ENCODE assay signal across 9 cellular contexts in genomic region chr20:1885254-1885653, GRCh38.
"Had no signal": no experiment of that assay in that cellular context is flagged by ENCODE, and none has a peak within 500 bp of the region (broad histone marks: within the 10 kb centered on the region; RNA-seq: fewer than 3 reads in every experiment).

No MANE protein-coding gene starts in this region.

- H3K27ac Mint-ChIP-seq: GM23338, H9, HFFc6 had no signal

- DNase-seq: GM23248, GOT3, H7, H9, HCEC 1CT, HFFc6 had no signal

- H3K9me3 Mint-ChIP-seq: GM23338, H9, HFFc6 had no signal

- H3K4me2 ChIP-seq: GM23338 had no signal

- H3K9me3 ChIP-seq: HAP-1 had no signal

- H3K27ac ChIP-seq: GM23248 had no signal

- ATAC-seq: GM23338, HCT116 had no signal

- H3K4me1 ChIP-seq: HAP-1 had no signal

- H2AFZ ChIP-seq: GM23248, GM23338 had no signal

- H3K4me3 ChIP-seq: GM23248, GM23338, HAP-1 had no signal

- H3K9ac ChIP-seq: GM23248 had no signal

- H3K4me3 Mint-ChIP-seq: GM23338, H9, HFFc6 had no signal

- H3K36me3 ChIP-seq: HAP-1 had no signal
